ENCODE assay signal across 8 cellular contexts in the genomic region with DNA sequence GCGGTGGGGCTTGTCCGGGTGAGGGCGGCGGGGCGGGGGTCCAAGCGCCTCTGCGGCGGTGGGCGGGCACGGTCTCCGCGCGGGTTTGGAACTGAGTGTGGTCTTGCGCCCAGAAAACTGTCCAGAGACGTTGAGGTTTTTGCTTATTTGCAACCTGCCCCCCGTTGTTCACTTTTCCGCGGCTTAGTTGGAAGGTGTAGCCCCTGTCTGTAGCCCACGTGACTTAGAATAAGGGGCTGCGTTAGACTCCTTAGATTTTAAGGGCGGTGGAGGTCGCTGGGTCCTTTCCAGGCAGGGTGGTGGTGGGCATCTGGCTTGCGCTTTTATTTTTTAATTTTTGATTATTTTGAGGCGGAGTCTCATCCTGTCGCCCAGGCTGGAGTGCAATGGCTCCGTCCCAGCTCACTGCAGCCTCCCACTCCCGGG. TPM values are rescaled to one million over a fixed set of nuclear protein-coding genes. Genes with fewer than 3 reads are reported as not detected.
A peak's percentile ranks its signal among the peaks of the same experiment; 100 is the strongest.
DNase-seq lines count a peak whose midpoint lies in the region; ATAC-seq and TF ChIP-seq lines count a peak whose summit lies in the region.

No MANE protein-coding gene starts in this region.

- TF ChIP-seq POLR2A in gastrocnemius medialis (IDR thresholded peaks at IDR 0.05), result no peak

- no peaks in the 10 kb centered on the region for H3K9me2 ChIP-seq in GM23248 (ENCODE audit: insufficient read depth)

- in situ Hi-C loops in GM23248 (cut with MboI), result no loop called here
- in situ Hi-C loops in gastrocnemius medialis (cut with MboI; ENCODE audit: low sequenced_read_pairs in 4 of 4), result no loop called here

- CTCF ChIA-PET in RWPE1 (lab: Yijun Ruan, JAX), result interaction anchor here (0.7 kb wide), 1 partner anchor 16 kb away, joined by 4 read pairs; no protein-coding TSS in a partner anchor

- DNase-seq in GM23248 (peak; percentile 44), RWPE1 (ENCODE audit: low spot score) (no peak), fibroblast of mammary gland (ENCODE audit: low read depth) (no peak), gastrocnemius medialis (no peak), NCI-H2227 treated with DMSO at 0.1 percent for 48 hours (lab: John Stamatoyannopoulos, UW) (no peak), NOMO-1 treated with dmso at 0.1 percent for 144 hours (lab: John Stamatoyannopoulos, UW; ENCODE audit: unreplicated experiment) (no peak), HK-2 (ENCODE audit: unreplicated experiment) (no peak), left lobe of liver (ENCODE audit: low spot score) (no peak)

- no peak overlapping the region for H2AFZ ChIP-seq in GM23248

- H3K79me2 ChIP-seq in GM23248 (ENCODE audit: insufficient read depth), result peaks cover 46% of the 10 kb centered on the region

- H3K9ac ChIP-seq in GM23248, result peak overlapping the region; percentile 99

- intact Hi-C loops in gastrocnemius medialis (cut with DNase I; ENCODE audit: low total_unique reads), result loop anchor here (1.0 to 2.0 kb wide), 3 partner anchors 20 to 40 kb away; a partner anchor contains a TSS

- POLR2A ChIA-PET in RWPE1 (lab: Yijun Ruan, JAX; ENCODE audit: low non-redundant PET), result no interaction called here

- ATAC-seq in gastrocnemius medialis (peak in 1 of 2 donors; percentile 5), left lobe of liver (no peak)

- H3K9me3 ChIP-seq in GM23248 (ENCODE audit: low read depth), result no peaks in the 10 kb centered on the region
- no peaks in the 10 kb centered on the region for H3K9me3 ChIP-seq in gastrocnemius medialis

- H3K4me2 ChIP-seq in GM23248 (ENCODE audit: unreplicated experiment), result peak overlapping the region; percentile 86

- TF ChIP-seq CTCF in RWPE1 (conservative IDR thresholded peaks at IDR 0.05; ENCODE audit: low read depth) (no peak), fibroblast of mammary gland (conservative IDR thresholded peaks at IDR 0.05; ENCODE audit: control insufficient read depth, insufficient read depth, low read depth, low read length) (no peak), gastrocnemius medialis (IDR thresholded peaks at IDR 0.05 in 4 of 5, conservative IDR thresholded peaks at IDR 0.05 in 1 of 5) (no peak)

- H4K20me1 ChIP-seq in GM23248 (ENCODE audit: insufficient read depth), result peaks cover 10% of the 10 kb centered on the region; the same call in 1 of the 2 replicates

- 1 to 4% methylated on average over 26 to 27 of the region's 27 CpGs for WGBS in GM23248 (ENCODE audit: low coverage in 1 of 2, low lambda C conversion rate in 2 of 2, missing lambda C conversion rate in 2 of 2), 2 experiments

- H3F3A ChIP-seq in GM23248 (ENCODE audit: insufficient read depth), result peaks cover 49% of the 10 kb centered on the region

- H3K27ac ChIP-seq in GM23248 (peak overlapping the region; percentile 90), RWPE1 (peak overlapping the region; percentile 82), gastrocnemius medialis (peak overlapping the region; percentile 86 to 92 (median 88))

- H3K27me3 ChIP-seq in GM23248 (replicated peaks; ENCODE audit: insufficient read depth) (no peaks in the 10 kb centered on the region), gastrocnemius medialis (no peaks in the 10 kb centered on the region)

- H3K4me3 ChIP-seq in GM23248 (peak overlapping the region; percentile 97), fibroblast of mammary gland (ENCODE audit: control insufficient read depth, low read depth, low read length) (peak overlapping the region; percentile 92), gastrocnemius medialis (peak overlapping the region; percentile 81 to 98 (median 88))

- H3K36me3 ChIP-seq in GM23248 (ENCODE audit: low read depth), result peaks cover 38% of the 10 kb centered on the region
- H3K36me3 ChIP-seq in gastrocnemius medialis, result peaks cover 2 to 44% of the 10 kb centered on the region in 2 donors

- 0 out of 2 replicates have a peak, but pooled peaks cover 5% of the 10 kb centered on the region for H3K4me1 ChIP-seq in GM23248 (ENCODE audit: insufficient read depth)
- peaks cover 14 to 29% of the 10 kb centered on the region in 2 donors for H3K4me1 ChIP-seq in gastrocnemius medialis

RNA-seq across cellular contexts. Expression of a gene that starts 0.8 kb away (rescaled TPM):
- total RNA-seq in GM23248 (2014; rRNA removed; shearing (Covaris generic)), result 1,256 and 1,289 TPM in 2 replicates
- polyA plus RNA-seq in GM23248 (2016; fragmentation: Nextera tagmentation; extraction: Ambion mirVana), result 921 and 947 TPM in 2 replicates
- total RNA-seq in gastrocnemius medialis, result 1,000 to 10,000 TPM; 2,323 to 3,835 (median 2,607) TPM
- 410 TPM for total RNA-seq in left lobe of liver

RNA-seq across cellular contexts. Expression of a gene that starts 11.0 kb away (rescaled TPM):
- 0.11 TPM in 1 of 2 replicates, not detected in the other for total RNA-seq in GM23248 (2014; rRNA removed; shearing (Covaris generic))
- polyA plus RNA-seq in GM23248 (2016; fragmentation: Nextera tagmentation; extraction: Ambion mirVana), result 0.10 and 0.11 TPM in 2 replicates
- total RNA-seq in gastrocnemius medialis (under 1 TPM in 1 of 4 donors, not detected in 3; 0.04 TPM), left lobe of liver (0.13 TPM)

RNA-seq across cellular contexts. Expression of a gene that starts 31.6 kb away (rescaled TPM):
- 56.6 and 59.4 TPM in 2 replicates for total RNA-seq in GM23248 (2014; rRNA removed; shearing (Covaris generic))
- polyA plus RNA-seq in GM23248 (2016; fragmentation: Nextera tagmentation; extraction: Ambion mirVana), result 11.0 and 12.8 TPM in 2 replicates
- total RNA-seq in gastrocnemius medialis (10 to 100 TPM; 53.7 to 74.1 (median 63.4) TPM), left lobe of liver (48.1 TPM)

RNA-seq across cellular contexts. Expression of a gene that starts 37.6 kb away (rescaled TPM):
- 39.8 and 43.7 TPM in 2 replicates for total RNA-seq in GM23248 (2014; rRNA removed; shearing (Covaris generic))
- 40.1 and 43.1 TPM in 2 replicates for polyA plus RNA-seq in GM23248 (2016; fragmentation: Nextera tagmentation; extraction: Ambion mirVana)
- 100 to 1,000 TPM; 269 to 421 (median 373) TPM for total RNA-seq in gastrocnemius medialis
- total RNA-seq in left lobe of liver, result 214 TPM

RNA-seq across cellular contexts. Expression of a gene that starts 40.1 kb away (rescaled TPM):
- 35.9 and 40.2 TPM in 2 replicates for total RNA-seq in GM23248 (2014; rRNA removed; shearing (Covaris generic))
- 33.2 and 34.7 TPM in 2 replicates for polyA plus RNA-seq in GM23248 (2016; fragmentation: Nextera tagmentation; extraction: Ambion mirVana)
- total RNA-seq in gastrocnemius medialis (10 to 100 TPM; 18.7 to 25.7 (median 19.9) TPM), left lobe of liver (19.2 TPM)
